ENCODE assay signal across 2 cellular contexts in genomic region chr6:38427492-38428210, GRCh38.
TF ChIP-seq lines count a peak whose summit lies in the region.

No MANE protein-coding gene starts in this region.

TF ChIP-seq in GM12891, 5 proteins besides CTCF, POLR2A, EP300 and RAD21:
- TF ChIP-seq SPI1 (IDR thresholded peaks at IDR 0.05; ENCODE audit: low read depth, low read length) (peak; percentile 17; the same call in 1 of the 2 replicates), POLR2AphosphoS5 (IDR thresholded peaks at IDR 0.05; ENCODE audit: low read depth, low read length) (no peak), TAF1 (IDR thresholded peaks at IDR 0.05; ENCODE audit: low read depth, low read length) (no peak), POU2F2 (IDR thresholded peaks at IDR 0.05; ENCODE audit: low read depth, low read length) (peak; percentile 90), PAX5 (IDR thresholded peaks at IDR 0.05; ENCODE audit: insufficient read depth, low read length, severe bottlenecking) (no peak)

TF ChIP-seq in H1, 55 proteins besides CTCF, POLR2A, EP300 and RAD21:
- TF ChIP-seq POU5F1 (IDR thresholded peaks at IDR 0.05; ENCODE audit: low read depth, low read length): 0 out of 2 replicates have a peak, but pooled peaks have one; percentile 54
- TF ChIP-seq KDM4A (IDR thresholded peaks at IDR 0.05; ENCODE audit: low read depth, low read length, severe bottlenecking): no peak
- TF ChIP-seq FOSL1 (IDR thresholded peaks at IDR 0.05; ENCODE audit: insufficient read depth, low read depth, low read length): no peak
